In genomic region chrX:106484233-106484632, GRCh38 we compare ENCODE assay signal across 1 cellular context.
TF ChIP-seq lines count a peak whose summit lies in the region.

No MANE protein-coding gene starts in this region.

TF ChIP-seq in HepG2, 621 proteins besides CTCF, POLR2A, EP300 and RAD21 (continued from another document):
- no peak for TF ChIP-seq STAT6 (CRISPR knock-in tag; IDR thresholded peaks at IDR 0.05; ENCODE audit: borderline replicate concordance)
- TF ChIP-seq ZNF451 (CRISPR knock-in tag; IDR thresholded peaks at IDR 0.05): no peak
- TF ChIP-seq ZNF790 (CRISPR knock-in tag; IDR thresholded peaks at IDR 0.05; ENCODE audit: borderline replicate concordance): no peak
- TF ChIP-seq PTBP1 (IDR thresholded peaks at IDR 0.05; ENCODE audit: low read depth, low read length, poor library complexity, severe bottlenecking): no peak
- TF ChIP-seq PRMT3 (CRISPR knock-in tag; IDR thresholded peaks at IDR 0.05; ENCODE audit: borderline replicate concordance, low read depth): no peak
- no peak for TF ChIP-seq ZNF256 (CRISPR knock-in tag; conservative IDR thresholded peaks at IDR 0.05)
- no peak for TF ChIP-seq HNRNPL (IDR thresholded peaks at IDR 0.05; ENCODE audit: low read depth, low read length)
- no peak for TF ChIP-seq NR2F6 (IDR thresholded peaks at IDR 0.05)
- no peak for TF ChIP-seq NR2F6 (CRISPR knock-in tag; IDR thresholded peaks at IDR 0.05)
- TF ChIP-seq ZBTB40 (IDR thresholded peaks at IDR 0.05): no peak
- no peak for TF ChIP-seq ZBTB40 (CRISPR knock-in tag; IDR thresholded peaks at IDR 0.05)
- no peak for TF ChIP-seq NCOR1 (IDR thresholded peaks at IDR 0.05; ENCODE audit: borderline replicate concordance, low read length)
- TF ChIP-seq GFI1 (CRISPR knock-in tag; IDR thresholded peaks at IDR 0.05; ENCODE audit: borderline replicate concordance): no peak
- no peak for TF ChIP-seq MXD4 (CRISPR knock-in tag; IDR thresholded peaks at IDR 0.05)
- no peak for TF ChIP-seq TGIF2 (CRISPR knock-in tag; IDR thresholded peaks at IDR 0.05)
- no peak for TF ChIP-seq ZNF598 (CRISPR knock-in tag; IDR thresholded peaks at IDR 0.05; ENCODE audit: borderline replicate concordance)
- no peak for TF ChIP-seq ERF (CRISPR knock-in tag; IDR thresholded peaks at IDR 0.05)
- TF ChIP-seq ATF2 (CRISPR knock-in tag; IDR thresholded peaks at IDR 0.05): no peak
- TF ChIP-seq SMYD3 (CRISPR knock-in tag; IDR thresholded peaks at IDR 0.05): no peak
TF ChIP-seq in HepG2: peak in this region for 0.
